ENCODE assay signal across 13 cellular contexts in genomic region chr22:23573106-23573505, GRCh38. TPM values are rescaled to one million over a fixed set of nuclear protein-coding genes. Genes with fewer than 3 reads are reported as not detected.
DNase-seq lines count a peak whose midpoint lies in the region; ATAC-seq and TF ChIP-seq lines count a peak whose summit lies in the region.
"Not testable (repeated sequence)": the region's sequence is repeated elsewhere in the genome, so short reads cannot be mapped to it uniquely, and the experiment has no call there.
"Had no signal": no experiment of that assay in that cellular context is flagged by ENCODE, and none has a peak within 500 bp of the region (broad histone marks: within the 10 kb centered on the region; RNA-seq: fewer than 3 reads in every experiment).

No MANE protein-coding gene starts in this region.

- intact Hi-C loops in lower lobe of right lung (cut with DNase I); spleen (cut with DNase I; ENCODE audit: low total_unique reads); aorta (cut with DNase I): not testable (repeated sequence)

- not testable (repeated sequence) for H3K9me3 ChIP-seq in Loucy (ENCODE audit: insufficient read depth, low read depth, low read length); endodermal cell (ENCODE audit: control insufficient read depth, low read length); lower lobe of right lung; spleen; aorta (ENCODE audit: control insufficient read depth, low read length)

- H3K9me2 ChIP-seq in Loucy (replicated peaks; ENCODE audit: low read depth, low read length): not testable (repeated sequence)

- not testable (repeated sequence) for ATAC-seq in activated naive CD8-positive, alpha-beta T cell treated with anti-CD3 and anti-CD28 coated beads, Interleukin-2, amount 10 ng/mL, durations not matched to agents 7 days and 5 days (ENCODE audit: low read depth); lower lobe of right lung; aorta (ENCODE audit: low FRiP score)

- peaks cover 25% of the 10 kb centered on the region for H3K4me1 ChIP-seq in Loucy (ENCODE audit: insufficient read depth, low read length, poor library complexity, severe bottlenecking)
- H3K4me1 ChIP-seq in endodermal cell (ENCODE audit: control insufficient read depth, insufficient read depth, low read length); lower lobe of right lung; spleen; aorta (ENCODE audit: control insufficient read depth in 1 of 2, insufficient read depth in 2 of 2, low read length in 2 of 2): not testable (repeated sequence)

- POLR2A ChIA-PET in activated naive CD8-positive, alpha-beta T cell treated with anti-CD3 and anti-CD28 coated beads, Interleukin-2, amount 10 ng/mL, durations not matched to agents 7 days and 5 days (lab: Charles Lee): not testable (repeated sequence)

- not testable (repeated sequence) for H3K9me3 Mint-ChIP-seq in activated naive CD8-positive, alpha-beta T cell treated with anti-CD3 and anti-CD28 coated beads, Interleukin-2, amount 10 ng/mL, durations not matched to agents 7 days and 5 days; endodermal cell

- H3K27me3 ChIP-seq in Loucy (ENCODE audit: insufficient read depth, low read length, poor library complexity, severe bottlenecking) (peaks cover 28% of the 10 kb centered on the region), spleen (replicated peaks in 1 of 7) (peaks cover 0 to 18% (median 0%) of the 10 kb centered on the region in 7 donors)
- not testable (repeated sequence) for H3K27me3 ChIP-seq in endodermal cell (ENCODE audit: control insufficient read depth, insufficient read depth, low read length, poor library complexity, severe bottlenecking); lower lobe of right lung (ENCODE audit: low read depth); aorta (ENCODE audit: control insufficient read depth in 1 of 2, insufficient read depth in 2 of 2, low read length in 1 of 2)

- H3K36me3 Mint-ChIP-seq in activated naive CD8-positive, alpha-beta T cell treated with anti-CD3 and anti-CD28 coated beads, Interleukin-2, amount 10 ng/mL, durations not matched to agents 7 days and 5 days; endodermal cell (ENCODE audit: low read depth): not testable (repeated sequence)

- H3K27ac Mint-ChIP-seq in activated naive CD8-positive, alpha-beta T cell treated with anti-CD3 and anti-CD28 coated beads, Interleukin-2, amount 10 ng/mL, durations not matched to agents 7 days and 5 days; endodermal cell: not testable (repeated sequence)

- H4K20me1 ChIP-seq in Loucy (ENCODE audit: insufficient read depth, low read length, poor library complexity, severe bottlenecking): peaks cover 32% of the 10 kb centered on the region

- TF ChIP-seq POLR2A in spleen (IDR thresholded peaks at IDR 0.05): not testable (repeated sequence)

- H3K27ac ChIP-seq in endodermal cell (ENCODE audit: low read depth, low read length); lower lobe of right lung; spleen; aorta (ENCODE audit: low read depth in 1 of 2, low read length in 2 of 2): not testable (repeated sequence)

- peak; percentile 6 for DNase-seq in activated naive CD8-positive, alpha-beta T cell treated with anti-CD3 and anti-CD28 coated beads, Interleukin-2, amount 10 ng/mL, durations not matched to agents 7 days and 5 days
- DNase-seq in endodermal cell: peak; percentile 20
- DNase-seq in lower lobe of right lung: peak; percentile 13
- peak; percentile 47 for DNase-seq in spleen
- peak; percentile 17 to 32 for DNase-seq in aorta

- H3K4me3 Mint-ChIP-seq in activated naive CD8-positive, alpha-beta T cell treated with anti-CD3 and anti-CD28 coated beads, Interleukin-2, amount 10 ng/mL, durations not matched to agents 7 days and 5 days; endodermal cell: not testable (repeated sequence)

- peaks cover 35% of the 10 kb centered on the region for H3F3A ChIP-seq in Loucy (ENCODE audit: low read depth)

- H3K79me2 ChIP-seq in Loucy (ENCODE audit: insufficient read depth, low read length): peaks cover 68% of the 10 kb centered on the region

- H2AFZ ChIP-seq in Loucy (ENCODE audit: low read length): not testable (repeated sequence)

- H3K36me3 ChIP-seq in Loucy (ENCODE audit: insufficient read depth, low read length): peaks cover 65% of the 10 kb centered on the region
- H3K36me3 ChIP-seq in endodermal cell (ENCODE audit: control insufficient read depth, insufficient read depth, low read length); lower lobe of right lung; spleen; aorta (ENCODE audit: control insufficient read depth in 1 of 2, insufficient read depth in 2 of 2, low read length in 1 of 2): not testable (repeated sequence)

- peaks cover 23% of the 10 kb centered on the region for H3K27me3 Mint-ChIP-seq in activated naive CD8-positive, alpha-beta T cell treated with anti-CD3 and anti-CD28 coated beads, Interleukin-2, amount 10 ng/mL, durations not matched to agents 7 days and 5 days
- peaks cover 42% of the 10 kb centered on the region for H3K27me3 Mint-ChIP-seq in endodermal cell (ENCODE audit: insufficient read depth)

- H3K4me1 Mint-ChIP-seq in activated naive CD8-positive, alpha-beta T cell treated with anti-CD3 and anti-CD28 coated beads, Interleukin-2, amount 10 ng/mL, durations not matched to agents 7 days and 5 days; endodermal cell: not testable (repeated sequence)

- H3K9ac ChIP-seq in Loucy (ENCODE audit: low read depth, low read length, poor library complexity, severe bottlenecking): peak overlapping the region; percentile 99
- not testable (repeated sequence) for H3K9ac ChIP-seq in endodermal cell (ENCODE audit: extremely low read depth, low read length, poor library complexity, severe bottlenecking)

- H3K4me3 ChIP-seq in Loucy (ENCODE audit: low read length, poor library complexity, severe bottlenecking): peak overlapping the region; percentile 85
- not testable (repeated sequence) for H3K4me3 ChIP-seq in endodermal cell (ENCODE audit: low read length); lower lobe of right lung; spleen; aorta (ENCODE audit: low read length in 2 of 2)

- TF ChIP-seq CTCF in Loucy (conservative IDR thresholded peaks at IDR 0.05; ENCODE audit: low read length); endodermal cell (conservative IDR thresholded peaks at IDR 0.05); lower lobe of right lung (IDR thresholded peaks at IDR 0.05); spleen (IDR thresholded peaks at IDR 0.05 in 8 of 11, conservative IDR thresholded peaks at IDR 0.05 in 3 of 11): not testable (repeated sequence)

- 84 to 87% methylated on average over 9 to 13 of the region's 13 CpGs for WGBS in endodermal cell (ENCODE audit: insufficient coverage in 1 of 2, insufficient read length in 1 of 2), 2 experiments
- 82 to 95% (median 87%) methylated on average over 12 to 13 of the region's 13 CpGs for WGBS in spleen, 5 donors
- WGBS in aorta, 2 donors: 76 to 84% methylated on average over 13 of the region's 13 CpGs

- peak overlapping the region; percentile 99 for H3K4me2 ChIP-seq in Loucy (ENCODE audit: low read depth, low read length, poor library complexity, severe bottlenecking)

RNA-seq across cellular contexts. Expression of gene IGLL1, which starts 7.0 kb away (rescaled TPM):
- not detected for total RNA-seq in activated naive CD8-positive, alpha-beta T cell treated with anti-CD3 and anti-CD28 coated beads, Interleukin-2, amount 10 ng/mL, durations not matched to agents 7 days and 5 days
- total RNA-seq in endodermal cell: not detected
- polyA plus RNA-seq in endodermal cell (2013, experiment 1 of 2): not detected
- not detected for polyA plus RNA-seq in endodermal cell (2013, experiment 2 of 2)
- total RNA-seq in lower lobe of right lung: not detected
- not detected for total RNA-seq in spleen
- under 1 TPM in 1 of 3 donors, not detected in 2; 0.26 TPM for polyA plus RNA-seq in spleen
- not detected for total RNA-seq in aorta
- not detected for polyA plus RNA-seq in aorta
- total RNA-seq: A172; A673; Caco-2; CD4-positive, CD25-positive, alpha-beta regulatory T cell; CD8-positive, alpha-beta T cell; HFFc6 had no signal
- polyA plus RNA-seq: BJ; CD4-positive, CD25-positive, alpha-beta regulatory T cell had no signal

RNA-seq across cellular contexts. Expression of gene DRICH1, which starts 59.0 kb away (rescaled TPM):
- total RNA-seq in activated naive CD8-positive, alpha-beta T cell treated with anti-CD3 and anti-CD28 coated beads, Interleukin-2, amount 10 ng/mL, durations not matched to agents 7 days and 5 days: under 1 TPM; 0.69 to 0.79 TPM
- under 1 TPM in 1 of 2 donors, not detected in 1; 0.24 TPM for total RNA-seq in endodermal cell
- polyA plus RNA-seq in endodermal cell (2013, experiment 1 of 2): not detected
- polyA plus RNA-seq in endodermal cell (2013, experiment 2 of 2): 0.21 TPM
- 1.6 TPM for total RNA-seq in lower lobe of right lung
- 1 to 10 TPM in 3 of 7 donors, under 1 TPM in 1, not detected in 3; 0.44 to 2.5 (median 2.2) TPM for total RNA-seq in spleen
- 1 to 10 TPM in 2 of 3 donors, under 1 TPM in 1; 0.29 to 2.2 (median 1.6) TPM for polyA plus RNA-seq in spleen
- total RNA-seq in aorta: 1 to 10 TPM in 1 of 2 donors, not detected in 1; 1.4 TPM
- polyA plus RNA-seq in aorta: under 1 TPM in 1 of 2 donors, not detected in 1; 0.38 TPM
- total RNA-seq: A172; CD4-positive, CD25-positive, alpha-beta regulatory T cell had no signal
- polyA plus RNA-seq: BJ had no signal
